26 cellular contexts compared by ENCODE assay signal in the genomic region with DNA sequence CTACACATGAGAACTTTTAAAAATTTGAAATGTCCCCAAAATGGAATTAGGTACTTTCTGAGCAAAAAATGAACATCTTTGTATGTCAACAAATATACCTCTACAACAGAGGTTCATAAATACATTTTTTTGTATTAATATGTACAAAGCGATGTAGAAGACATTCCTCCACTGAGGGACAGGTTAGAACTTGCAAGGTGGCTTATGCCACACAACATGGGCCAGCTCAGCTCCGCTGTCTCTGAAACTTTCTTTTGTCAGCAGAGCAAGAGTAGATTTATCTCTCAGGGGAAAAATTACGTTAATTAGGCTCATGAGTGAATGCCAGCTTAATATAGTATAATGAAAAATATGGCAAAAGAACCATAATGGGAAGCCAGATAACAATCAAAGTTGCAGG.
"Had no signal": no experiment of that assay in that cellular context is flagged by ENCODE, and none has a peak within 500 bp of the region (broad histone marks: within the 10 kb centered on the region; RNA-seq: fewer than 3 reads in every experiment).

No MANE protein-coding gene starts in this region.

- H3K27me3 ChIP-seq: colonic mucosa, gastrocnemius medialis had no signal

- H3K4me3 ChIP-seq: colonic mucosa, gastrocnemius medialis, heart right ventricle, left lung, lower lobe of right lung, mucosa of descending colon had no signal

- H3K9me3 ChIP-seq: colonic mucosa, gastrocnemius medialis, heart right ventricle, left lung, lower lobe of right lung, mucosa of descending colon had no signal

- H3K9me3 Mint-ChIP-seq: central memory CD8-positive, alpha-beta T cell; dendritic cell treated with granulocyte-macrophage colony-stimulating factor and Interleukin-4, amounts not matched to agents 40 ng/mL and 50 ng/mL, for 4 days; effector memory CD8-positive, alpha-beta T cell; endodermal cell; immature natural killer cell; memory B cell; naive B cell had no signal

- H3K27ac ChIP-seq: colonic mucosa, epithelial cell of prostate, gastrocnemius medialis, heart right ventricle, left lung, lower lobe of right lung had no signal

- H3K36me3 ChIP-seq: colonic mucosa, gastrocnemius medialis, heart right ventricle, left lung, lower lobe of right lung had no signal

- H3K36me3 Mint-ChIP-seq: immature natural killer cell, memory B cell, naive B cell had no signal

- H3K4me1 Mint-ChIP-seq: endodermal cell, immature natural killer cell had no signal

- H3K4me3 Mint-ChIP-seq: central memory CD8-positive, alpha-beta T cell; dendritic cell treated with granulocyte-macrophage colony-stimulating factor and Interleukin-4, amounts not matched to agents 40 ng/mL and 50 ng/mL, for 4 days; effector memory CD8-positive, alpha-beta T cell; endodermal cell; immature natural killer cell; memory B cell; naive B cell had no signal

- DNase-seq: cerebellar nuclear complex; colonic mucosa; cortex of kidney; effector CD8-positive, alpha-beta T cell; effector memory CD8-positive, alpha-beta T cell; endodermal cell; erythroblast; gastrocnemius medialis; glutamatergic neuron; head of caudate nucleus; heart right ventricle; hippocampal formation; immature natural killer cell; islet precursor cell; left cardiac atrium; left lung; left ventricle myocardium superior; lower lobe of right lung; mesendoderm; mucosa of descending colon; naive B cell had no signal

- ATAC-seq: effector memory CD8-positive, alpha-beta T cell; esophagus mucosa; gastrocnemius medialis; heart right ventricle; left cardiac atrium; left lung; left ventricle myocardium superior; lower lobe of right lung; mucosa of descending colon had no signal

- H3K4me1 ChIP-seq: colonic mucosa, gastrocnemius medialis, left lung, lower lobe of right lung had no signal

- H3K27ac Mint-ChIP-seq: dendritic cell treated with granulocyte-macrophage colony-stimulating factor and Interleukin-4, amounts not matched to agents 40 ng/mL and 50 ng/mL, for 4 days; effector memory CD8-positive, alpha-beta T cell; endodermal cell; immature natural killer cell; memory B cell; naive B cell had no signal
